In the genomic region with DNA sequence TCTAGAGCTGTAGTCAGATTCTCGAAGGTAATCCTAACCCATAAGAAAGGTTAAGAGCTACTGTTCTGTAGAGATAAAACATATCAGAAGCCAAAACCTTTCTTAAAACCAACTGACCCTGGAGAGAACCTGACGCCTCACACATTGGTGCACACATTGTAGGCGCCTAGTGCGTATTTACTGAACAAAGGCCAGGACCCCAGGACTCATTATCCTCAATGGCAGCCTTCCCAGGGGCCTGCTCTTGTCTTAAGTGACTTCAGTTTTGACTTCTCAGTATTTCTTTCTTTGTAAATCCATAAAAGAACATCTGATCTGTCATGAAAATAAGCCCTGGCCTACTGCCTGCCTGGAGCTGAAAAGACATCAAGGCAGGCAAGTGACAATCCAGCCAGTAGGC, we compare ENCODE assay signal across 17 cellular contexts. TPM values are rescaled to one million over a fixed set of nuclear protein-coding genes. Genes with fewer than 3 reads are reported as not detected.
A peak's percentile ranks its signal among the peaks of the same experiment; 100 is the strongest.
DNase-seq lines count a peak whose midpoint lies in the region; ATAC-seq, FAIRE-seq and TF ChIP-seq lines count a peak whose summit lies in the region.
"Had no signal": no experiment of that assay in that cellular context is flagged by ENCODE, and none has a peak within 500 bp of the region (broad histone marks: within the 10 kb centered on the region; RNA-seq: fewer than 3 reads in every experiment).

No MANE protein-coding gene starts in this region.

- intact Hi-C loops in HepG2 (cut with micrococcal nuclease; ENCODE audit: unreplicated experiment): no loop called here
- intact Hi-C loops in endothelial cell of umbilical vein (cut with micrococcal nuclease): no loop called here
- intact Hi-C loops in vagina (cut with DNase I): no loop called here

- peak overlapping the region; percentile 100 for H4K91ac ChIP-seq in trophoblast cell (ENCODE audit: low read depth, low read length)

- H3K79me2 ChIP-seq in HepG2 (ENCODE audit: insufficient read depth, low read length) (no peaks in the 10 kb centered on the region), endothelial cell of umbilical vein (ENCODE audit: control insufficient read depth, insufficient read depth, low read length) (no peaks in the 10 kb centered on the region), trophoblast cell (ENCODE audit: control insufficient read depth, insufficient read depth, low read length, poor library complexity) (peaks cover 13% of the 10 kb centered on the region)

- TF ChIP-seq CTCF in liver (IDR thresholded peaks at IDR 0.05; ENCODE audit: low read depth, low read length, missing input control): no peak
- TF ChIP-seq CTCF in HepG2 (CRISPR knock-in tag; IDR thresholded peaks at IDR 0.05): no peak
- no peak for TF ChIP-seq CTCF in endothelial cell of umbilical vein (IDR thresholded peaks at IDR 0.05; ENCODE audit: extremely low read depth in 1 of 2, insufficient read depth in 1 of 2, low read depth in 1 of 2, low read length in 2 of 2)
- no peak for TF ChIP-seq CTCF in vagina (IDR thresholded peaks at IDR 0.05)

- FAIRE-seq in HepG2 (lab: Jason Lieb, UNC) (no peak), endothelial cell of umbilical vein (lab: Jason Lieb, UNC) (no peak)

- dilution Hi-C loops in endothelial cell of umbilical vein (cut with MboI; ENCODE audit: extremely low pct_ligation_motif_present, low sequenced_read_pairs): no loop called here

- POLR2A ChIA-PET in HepG2 (lab: Yijun Ruan, JAX) (no interaction called here), endothelial cell of umbilical vein (lab: Charles Lee) (interaction anchor here (1.0 to 2.2 kb wide), 2 partner anchors 25 to 30 kb away, joined by 3 to 10 read pairs; no protein-coding TSS in a partner anchor)

- 91% methylated on average over 4 of the region's 4 CpGs for WGBS in liver
- 18% methylated on average over 4 of the region's 4 CpGs for WGBS in HepG2 (ENCODE audit: low lambda C conversion rate)
- WGBS in trophoblast cell (ENCODE audit: extremely low coverage, insufficient coverage, insufficient read length): no CpG with 5 or more reads among the region's 4 CpGs

- TF ChIP-seq RAD21 in liver (IDR thresholded peaks at IDR 0.05): no peak
- no peak for TF ChIP-seq RAD21 in HepG2 (CRISPR knock-in tag; IDR thresholded peaks at IDR 0.05)

- BruUV-seq in HepG2 (replicated peaks; lab: Mats Ljungman, UMichigan) (no TSS peak), endothelial cell of umbilical vein (replicated peaks; lab: Mats Ljungman, UMichigan) (no TSS peak)

- H4K12ac ChIP-seq in trophoblast cell (ENCODE audit: low read depth, low read length): no peak overlapping the region

- peak overlapping the region; percentile 85 for H3K18ac ChIP-seq in trophoblast cell (ENCODE audit: low read length)

- peak overlapping the region; percentile 98 for H2BK12ac ChIP-seq in trophoblast cell (ENCODE audit: low read length)

- TF ChIP-seq EP300 in HepG2 (IDR thresholded peaks at IDR 0.05; ENCODE audit: low read depth in 2 of 2, low read length in 2 of 2) (no peak), HepG2 (CRISPR knock-in tag; IDR thresholded peaks at IDR 0.05; ENCODE audit: borderline replicate concordance) (no peak)

- H4K20me1 ChIP-seq in HepG2 (ENCODE audit: insufficient read depth, low read length) (no peaks in the 10 kb centered on the region), endothelial cell of umbilical vein (replicated peaks; ENCODE audit: control insufficient read depth, extremely low read depth, insufficient read depth, low read length) (no peaks in the 10 kb centered on the region)

- peaks cover 63% of the 10 kb centered on the region for H3K79me1 ChIP-seq in trophoblast cell (ENCODE audit: low read length)

- in situ Hi-C loops in HepG2 (cut with HindIII; ENCODE audit: extremely low pct_ligation_motif_present, low pct_unique_long_range_greater_than_20kb): no loop called here

- peak overlapping the region; percentile 77 for H3K4ac ChIP-seq in trophoblast cell (ENCODE audit: low read depth, low read length)

- no peak for TF ChIP-seq POLR2A in HepG2 (IDR thresholded peaks at IDR 0.05; ENCODE audit: insufficient read depth in 1 of 2, low read depth in 2 of 2, low read length in 2 of 2)
- no peak for TF ChIP-seq POLR2A in endothelial cell of umbilical vein (IDR thresholded peaks at IDR 0.05; ENCODE audit: low read depth, low read length)
- no peak for TF ChIP-seq POLR2A in vagina (IDR thresholded peaks at IDR 0.05)

- H3K23ac ChIP-seq in trophoblast cell (ENCODE audit: low read length): no peak overlapping the region

- H3K36me3 ChIP-seq in liver (ENCODE audit: control insufficient read depth in 4 of 4, insufficient read depth in 3 of 4, low read depth in 1 of 4, low read length in 3 of 4) (no peaks in the 10 kb centered on the region), HepG2 (replicated peaks in 1 of 2; ENCODE audit: control insufficient read depth in 1 of 2, insufficient read depth in 2 of 2, low read length in 2 of 2) (no peaks in the 10 kb centered on the region), endothelial cell of umbilical vein (ENCODE audit: control insufficient read depth in 2 of 2, extremely low read depth in 1 of 2, insufficient read depth in 2 of 2, low read length in 2 of 2) (no peaks in the 10 kb centered on the region), trophoblast cell (ENCODE audit: control insufficient read depth in 1 of 2, insufficient read depth in 2 of 2, low read length in 2 of 2) (no peaks in the 10 kb centered on the region), vagina (no peaks in the 10 kb centered on the region)

- CTCF ChIA-PET in HepG2 (lab: Yijun Ruan, JAX; ENCODE audit: low intra/inter-chr PET ratio, low total read pairs) (no interaction called here), endothelial cell of umbilical vein (lab: Charles Lee) (interaction anchor here (1.0 to 4.0 kb wide), 9 partner anchors 10 to 243 kb away, joined by 3 to 38 read pairs (median 8); no protein-coding TSS in a partner anchor)

- no peak for ATAC-seq in HepG2
- ATAC-seq in HG02571 (IDR thresholded peaks at IDR 0.05; ENCODE audit: unreplicated experiment): no peak
- ATAC-seq: body of pancreas had no signal

- H3K27me3 ChIP-seq in liver (ENCODE audit: control insufficient read depth in 4 of 4, insufficient read depth in 4 of 4, low read length in 3 of 4) (no peaks in the 10 kb centered on the region), HepG2 (ENCODE audit: control insufficient read depth in 1 of 2, insufficient read depth in 2 of 2, low read length in 2 of 2) (peaks cover 0 to 7% of the 10 kb centered on the region in 2 experiments; a peak in 3 of 5 replicates), endothelial cell of umbilical vein (ENCODE audit: control insufficient read depth in 2 of 2, insufficient read depth in 2 of 2, low read length in 2 of 2) (no peaks in the 10 kb centered on the region), trophoblast cell (ENCODE audit: insufficient read depth, low read length) (no peaks in the 10 kb centered on the region), vagina (no peaks in the 10 kb centered on the region)
- H3K27me3 ChIP-seq: body of pancreas had no signal

- H2AK5ac ChIP-seq in trophoblast cell (ENCODE audit: low read length): peak overlapping the region; percentile 79

- H3K4me1 ChIP-seq in liver (ENCODE audit: control insufficient read depth in 4 of 4, insufficient read depth in 4 of 4, low read length in 3 of 4) (no peaks in the 10 kb centered on the region), HepG2 (ENCODE audit: insufficient read depth, low read length) (peaks cover 52% of the 10 kb centered on the region), endothelial cell of umbilical vein (ENCODE audit: control insufficient read depth, extremely low read depth, insufficient read depth, low read length) (peaks cover 56% of the 10 kb centered on the region), trophoblast cell (ENCODE audit: control insufficient read depth in 1 of 2, insufficient read depth in 2 of 2, low read length in 2 of 2) (peaks cover 45 to 46% of the 10 kb centered on the region in 2 experiments), vagina (peaks cover 64% of the 10 kb centered on the region)
- H3K4me1 ChIP-seq: Caco-2 had no signal

- DNase-seq in HepG2 (ENCODE audit: low spot score): no peak
- DNase-seq in endothelial cell of umbilical vein (ENCODE audit: low read depth, low spot score): no peak
- no peak for DNase-seq in trophoblast cell
- DNase-seq in vagina (ENCODE audit: extremely low spot score in 2 of 2): no peak
- DNase-seq in NCI-H2171 (lab: John Stamatoyannopoulos, UW): no peak
- DNase-seq in COR-L47 (lab: John Stamatoyannopoulos, UW): no peak
- DNase-seq: activated effector memory CD4-positive, alpha-beta T cell treated with anti-CD3 and anti-CD28 coated beads, Interleukin-2, amount 50 U/mL, for 16 hours; body of pancreas; Caco-2; islet precursor cell; KG1; NCI-H146; NCI-H510A; SK-N-SH; stimulated activated CD4-positive, alpha-beta T cell treated with anti-CD3 and anti-CD28 coated beads, Interleukin-4, amount 100 ng/mL, for 1 hour had no signal

- peak overlapping the region; percentile 99 for H3K14ac ChIP-seq in trophoblast cell (ENCODE audit: low read length)

- H2BK120ac ChIP-seq in trophoblast cell (ENCODE audit: insufficient read depth, low read length, poor library complexity): peak overlapping the region; percentile 100

- H3K9ac ChIP-seq in liver (ENCODE audit: low read depth in 1 of 2, low read length in 2 of 2) (no peak overlapping the region), HepG2 (ENCODE audit: insufficient read depth, low read depth, low read length) (no peak overlapping the region), endothelial cell of umbilical vein (replicated peaks; ENCODE audit: extremely low read depth, insufficient read depth, low read length) (peak overlapping the region; percentile 74), trophoblast cell (ENCODE audit: low read length) (no peak overlapping the region)
- H3K9ac ChIP-seq: SK-N-SH had no signal

- H2BK5ac ChIP-seq in trophoblast cell (ENCODE audit: low read depth, low read length, poor library complexity): peak overlapping the region; percentile 99

- H3K9me1 ChIP-seq in endothelial cell of umbilical vein (replicated peaks; ENCODE audit: control insufficient read depth, extremely low read depth, insufficient read depth, low read length): no peaks in the 10 kb centered on the region

- peak overlapping the region; percentile 66 to 80 for H3K27ac ChIP-seq in liver (ENCODE audit: low read depth in 1 of 2, low read length in 2 of 2)
- no peak overlapping the region for H3K27ac ChIP-seq in HepG2 (ENCODE audit: extremely low read length, insufficient read depth, low read length)
- H3K27ac ChIP-seq in endothelial cell of umbilical vein (ENCODE audit: insufficient read depth, low read depth, low read length): peak overlapping the region; percentile 91
- H3K27ac ChIP-seq in trophoblast cell (ENCODE audit: low read depth, low read length): peak overlapping the region; percentile 99
- H3K27ac ChIP-seq in vagina: peak overlapping the region; percentile 84

- no peak overlapping the region for H3K4me3 ChIP-seq in liver (ENCODE audit: low read depth in 1 of 3, low read length in 3 of 3)
- no peak overlapping the region for H3K4me3 ChIP-seq in HepG2 (replicated peaks in 1 of 3; ENCODE audit: insufficient read depth in 1 of 3, low read depth in 2 of 3, low read length in 3 of 3)
- H3K4me3 ChIP-seq in endothelial cell of umbilical vein (replicated peaks in 1 of 3; ENCODE audit: insufficient read depth in 1 of 3, low read depth in 1 of 3, low read length in 3 of 3): no peak overlapping the region
- no peak overlapping the region for H3K4me3 ChIP-seq in trophoblast cell (ENCODE audit: low read depth, low read length)
- no peak overlapping the region for H3K4me3 ChIP-seq in vagina
- H3K4me3 ChIP-seq: body of pancreas had no signal

- no peak overlapping the region for H3K4me2 ChIP-seq in HepG2 (ENCODE audit: low read depth, low read length)
- no peak overlapping the region for H3K4me2 ChIP-seq in endothelial cell of umbilical vein (ENCODE audit: insufficient read depth, low read length)
- H3K4me2 ChIP-seq in trophoblast cell (ENCODE audit: low read length): no peak overlapping the region
- H3K4me2 ChIP-seq: SK-N-SH had no signal

- H3K9me3 ChIP-seq in liver (ENCODE audit: control insufficient read depth in 4 of 4, low read length in 3 of 4) (no peaks in the 10 kb centered on the region), HepG2 (ENCODE audit: low read length) (no peaks in the 10 kb centered on the region), endothelial cell of umbilical vein (replicated peaks; ENCODE audit: control insufficient read depth, insufficient read depth, low read length) (no peaks in the 10 kb centered on the region), trophoblast cell (ENCODE audit: insufficient read depth, low read depth, low read length) (no peaks in the 10 kb centered on the region), vagina (no peaks in the 10 kb centered on the region)
- H3K9me3 ChIP-seq: body of pancreas, Caco-2, SK-N-SH had no signal

- H2AFZ ChIP-seq in HepG2 (ENCODE audit: low read length): no peak overlapping the region
- H2AFZ ChIP-seq in endothelial cell of umbilical vein (ENCODE audit: low read depth, low read length): no peak overlapping the region
- peak overlapping the region; percentile 30 for H2AFZ ChIP-seq in trophoblast cell (ENCODE audit: insufficient read depth, low read length, poor library complexity)

- peak overlapping the region; percentile 17 for H4K8ac ChIP-seq in trophoblast cell (ENCODE audit: low read depth, low read length)

RNA-seq across cellular contexts. Expression of gene ABCA4, which starts 27.6 kb away (rescaled TPM):
- 1 to 10 TPM in 1 of 2 donors, under 1 TPM in 1; 0.19 to 1.5 TPM for total RNA-seq in liver
- polyA plus RNA-seq in liver: under 1 TPM; 0.32 to 0.43 TPM
- 0.13 and 0.24 TPM in 2 replicates for total RNA-seq in HepG2 (2016; rRNA removed; fragmentation: Illumina TruSeq; extraction: Trizol)
- total RNA-seq in HepG2 (2016; cell fraction: cytosol; rRNA removed; fragmentation: Illumina TruSeq; extraction: Trizol; ENCODE audit: low read depth): not detected in 2 replicates
- 0.28 and 0.37 TPM in 2 replicates for total RNA-seq in HepG2 (2016; cell fraction: insoluble cytoplasmic fraction; rRNA removed; fragmentation: Illumina TruSeq; extraction: Trizol)
- total RNA-seq in HepG2 (2016; cell fraction: membrane; rRNA removed; fragmentation: Illumina TruSeq; extraction: Trizol): 0.03 TPM in 1 of 2 replicates, not detected in the other
- total RNA-seq in HepG2 (2016; cell fraction: nucleus; rRNA removed; fragmentation: Illumina TruSeq; extraction: Trizol): 0.34 and 0.62 TPM in 2 replicates
- polyA plus RNA-seq in HepG2 (2011; rRNA removed): 0.57 and 0.67 TPM in 2 replicates
- 0.24 and 0.28 TPM in 2 replicates for polyA plus RNA-seq in HepG2 (2011; cell fraction: cytosol; rRNA removed)
- 3.3 and 4.6 TPM in 2 replicates for polyA plus RNA-seq in HepG2 (2011; cell fraction: nucleus; rRNA removed)
- 0.71 and 0.97 TPM in 2 replicates for polyA plus RNA-seq in HepG2 (2012)
- 0.10 TPM in 1 of 2 replicates, not detected in the other for polyA plus RNA-seq in HepG2 (2016; cell fraction: cytosol; fragmentation: Illumina TruSeq; extraction: Trizol; ENCODE audit: low read depth)
- polyA plus RNA-seq in HepG2 (2016; cell fraction: insoluble cytoplasmic fraction; fragmentation: Illumina TruSeq; extraction: Trizol; ENCODE audit: low read depth): 0.05 and 0.14 TPM in 2 replicates
- 0.07 TPM in 1 of 2 replicates, not detected in the other for polyA plus RNA-seq in HepG2 (2016; cell fraction: membrane; fragmentation: Illumina TruSeq; extraction: Trizol; ENCODE audit: low read depth)
- 0.79 and 1.1 TPM in 2 replicates for polyA plus RNA-seq in HepG2 (2016; cell fraction: nucleus; fragmentation: Illumina TruSeq; extraction: Trizol; ENCODE audit: insufficient read depth, low read depth)
- 0.92 and 11.5 TPM in 2 replicates for polyA minus RNA-seq in HepG2 (2011; rRNA and poly(A)+ RNA removed; ENCODE audit: low replicate concordance)
- polyA minus RNA-seq in HepG2 (2011; cell fraction: cytosol; rRNA and poly(A)+ RNA removed): 0.20 and 0.70 TPM in 2 replicates
- 0.99 and 1.4 TPM in 2 replicates for polyA minus RNA-seq in HepG2 (2011; cell fraction: nucleus; rRNA and poly(A)+ RNA removed)
- total RNA-seq in endothelial cell of umbilical vein: 4.9 and 5.0 TPM in 2 replicates
- polyA plus RNA-seq in endothelial cell of umbilical vein: 2.3 and 2.5 TPM in 2 replicates
- 1.1 TPM in 2 replicates for polyA plus RNA-seq in endothelial cell of umbilical vein (2011; cell fraction: cytosol; rRNA removed)
- 8.9 and 12.1 TPM in 2 replicates for polyA plus RNA-seq in endothelial cell of umbilical vein (2011; cell fraction: nucleus; rRNA removed)
- polyA plus RNA-seq in endothelial cell of umbilical vein (2012): 2.0 and 5.2 TPM in 2 replicates
- 3.4 and 5.3 TPM in 2 replicates for polyA minus RNA-seq in endothelial cell of umbilical vein
- 3.3 TPM for polyA minus RNA-seq in endothelial cell of umbilical vein (2011; cell fraction: cytosol; rRNA and poly(A)+ RNA removed)
- 9.0 and 9.1 TPM in 2 replicates for polyA minus RNA-seq in endothelial cell of umbilical vein (2011; cell fraction: nucleus; rRNA and poly(A)+ RNA removed)
- polyA plus RNA-seq in trophoblast cell (2013): 7.2 and 7.4 TPM in 2 replicates
- total RNA-seq in vagina: 0.49 TPM
